ENCODE assay signal across 18 cellular contexts in the genomic region with DNA sequence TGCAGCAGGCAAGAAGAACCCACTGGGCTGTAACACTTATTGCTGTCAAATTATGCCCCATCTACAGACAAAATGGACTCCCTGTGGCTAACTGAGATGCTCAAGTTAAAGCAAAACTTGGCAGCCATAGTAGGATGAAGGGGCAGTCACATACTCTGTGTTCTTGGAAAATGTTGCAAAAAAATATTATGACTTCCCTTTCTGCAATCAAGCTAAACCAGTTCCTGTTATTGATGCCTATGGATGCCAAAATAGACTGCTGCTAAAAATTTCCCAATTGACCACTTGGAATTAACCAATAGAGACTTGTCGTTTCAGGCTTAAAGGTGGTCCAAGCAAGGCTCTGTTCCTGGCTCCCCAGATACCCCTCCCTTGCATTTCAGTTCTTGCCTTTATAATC. TPM values are rescaled to one million over a fixed set of nuclear protein-coding genes. Genes with fewer than 3 reads are reported as not detected.
"Had no signal": no experiment of that assay in that cellular context is flagged by ENCODE, and none has a peak within 500 bp of the region (broad histone marks: within the 10 kb centered on the region; RNA-seq: fewer than 3 reads in every experiment).

No MANE protein-coding gene starts in this region.

- H3K4me3 ChIP-seq: heart left ventricle, left ventricle myocardium inferior, thoracic aorta had no signal

- H3K9me3 Mint-ChIP-seq: activated CD4-positive, alpha-beta T cell treated with anti-CD3 and anti-CD28 coated beads, Interleukin-2, amount 10 ng/mL, durations not matched to agents 7 days and 5 days; activated naive CD4-positive, alpha-beta T cell treated with anti-CD3 and anti-CD28 coated beads, Interleukin-2, amount 10 ng/mL, durations not matched to agents 7 days and 5 days; activated T-helper 2 cell treated with anti-CD3 and anti-CD28 coated beads, Interferon-gamma antibody, Interleukin-2, Interleukin-4, amounts not matched to agents 10 μg/mL and 5 μg/mL and 100 μg/mL, durations not matched to agents 14 hours and 24 hours and 36 hours; stimulated activated naive CD8-positive, alpha-beta T cell treated with anti-CD3 and anti-CD28 coated beads, Interleukin-15, amount 100 ng/mL, for 72 hours had no signal

- H3K36me3 Mint-ChIP-seq: activated naive CD4-positive, alpha-beta T cell treated with anti-CD3 and anti-CD28 coated beads, Interleukin-2, amount 10 ng/mL, durations not matched to agents 7 days and 5 days had no signal

- H3K9me3 ChIP-seq: heart left ventricle, left ventricle myocardium inferior, thoracic aorta had no signal

- H3K27me3 Mint-ChIP-seq: activated CD4-positive, alpha-beta T cell treated with anti-CD3 and anti-CD28 coated beads, Interleukin-2, amount 10 ng/mL, durations not matched to agents 7 days and 5 days; activated naive CD4-positive, alpha-beta T cell treated with anti-CD3 and anti-CD28 coated beads, Interleukin-2, amount 10 ng/mL, durations not matched to agents 7 days and 5 days; stimulated activated naive CD8-positive, alpha-beta T cell treated with anti-CD3 and anti-CD28 coated beads, Interleukin-15, amount 100 ng/mL, for 72 hours had no signal

- H3K27ac ChIP-seq: heart left ventricle, left ventricle myocardium inferior, thoracic aorta had no signal

- H3K27ac Mint-ChIP-seq: activated CD4-positive, alpha-beta T cell treated with anti-CD3 and anti-CD28 coated beads, Interleukin-2, amount 10 ng/mL, durations not matched to agents 7 days and 5 days; activated naive CD4-positive, alpha-beta T cell treated with anti-CD3 and anti-CD28 coated beads, Interleukin-2, amount 10 ng/mL, durations not matched to agents 7 days and 5 days; activated T-helper 2 cell treated with anti-CD3 and anti-CD28 coated beads, Interferon-gamma antibody, Interleukin-2, Interleukin-4, amounts not matched to agents 10 μg/mL and 5 μg/mL and 100 μg/mL, durations not matched to agents 14 hours and 24 hours and 36 hours; stimulated activated naive CD8-positive, alpha-beta T cell treated with anti-CD3 and anti-CD28 coated beads, Interleukin-15, amount 100 ng/mL, for 72 hours had no signal

- H3K4me3 Mint-ChIP-seq: activated CD4-positive, alpha-beta T cell treated with anti-CD3 and anti-CD28 coated beads, Interleukin-2, amount 10 ng/mL, durations not matched to agents 7 days and 5 days; activated naive CD4-positive, alpha-beta T cell treated with anti-CD3 and anti-CD28 coated beads, Interleukin-2, amount 10 ng/mL, durations not matched to agents 7 days and 5 days; stimulated activated naive CD8-positive, alpha-beta T cell treated with anti-CD3 and anti-CD28 coated beads, Interleukin-15, amount 100 ng/mL, for 72 hours had no signal

- H3K27me3 ChIP-seq: heart left ventricle had no signal

- H3K4me1 ChIP-seq: heart left ventricle, left ventricle myocardium inferior had no signal

- DNase-seq: activated CD4-positive, alpha-beta T cell treated with anti-CD3 and anti-CD28 coated beads, Interleukin-2, amount 10 ng/mL, durations not matched to agents 7 days and 5 days; activated CD4-positive, CD25-positive, alpha-beta regulatory T cell; activated naive CD4-positive, alpha-beta T cell treated with anti-CD3 and anti-CD28 coated beads, Interleukin-2, amount 10 ng/mL, durations not matched to agents 7 days and 5 days; heart left ventricle; left ventricle myocardium inferior; stimulated activated CD4-positive, alpha-beta T cell treated with anti-CD3 and anti-CD28 coated beads, Interleukin-4, amount 100 ng/mL, for 1 hour; stimulated activated CD8-positive, alpha-beta memory T cell treated with anti-CD3 and anti-CD28 coated beads, Interleukin-4, amount 100 ng/mL, for 48 hours; stimulated activated naive CD8-positive, alpha-beta T cell treated with anti-CD3 and anti-CD28 coated beads, Interleukin-15, amount 100 ng/mL, for 72 hours had no signal

- H3K4me1 Mint-ChIP-seq: activated CD4-positive, alpha-beta T cell treated with anti-CD3 and anti-CD28 coated beads, Interleukin-2, amount 10 ng/mL, durations not matched to agents 7 days and 5 days; activated naive CD4-positive, alpha-beta T cell treated with anti-CD3 and anti-CD28 coated beads, Interleukin-2, amount 10 ng/mL, durations not matched to agents 7 days and 5 days; stimulated activated naive CD8-positive, alpha-beta T cell treated with anti-CD3 and anti-CD28 coated beads, Interleukin-15, amount 100 ng/mL, for 72 hours had no signal

- H3K36me3 ChIP-seq: heart left ventricle, left ventricle myocardium inferior, thoracic aorta had no signal

- ATAC-seq: heart left ventricle; stimulated activated naive CD8-positive, alpha-beta T cell treated with anti-CD3 and anti-CD28 coated beads, Interleukin-15, amount 100 ng/mL, for 72 hours had no signal

RNA-seq across cellular contexts. Expression of a gene that starts 49.5 kb away (rescaled TPM):
- total RNA-seq: activated CD4-positive, alpha-beta T cell treated with anti-CD3 and anti-CD28 coated beads, Interleukin-2, amount 10 ng/mL, durations not matched to agents 7 days and 5 days; activated T-helper 2 cell treated with anti-CD3 and anti-CD28 coated beads, Interferon-gamma antibody, Interleukin-2, Interleukin-4, amounts not matched to agents 10 μg/mL and 5 μg/mL and 100 μg/mL, durations not matched to agents 14 hours and 24 hours and 36 hours; cardiac septum; endothelial cell of umbilical vein; fibroblast of lung; frontal cortex; heart left ventricle; left ventricle myocardium inferior; osteocyte; thoracic aorta; urinary bladder had no signal
- polyA plus RNA-seq: adipose tissue, endothelial cell of umbilical vein, fibroblast of lung, heart left ventricle, neural cell, urinary bladder had no signal
